8 cellular contexts compared by ENCODE assay signal in genomic region chr1:147241955-147242448, GRCh38. TPM values are rescaled to one million over a fixed set of nuclear protein-coding genes. Genes with fewer than 3 reads are reported as not detected.
DNase-seq lines count a peak whose midpoint lies in the region; ATAC-seq and TF ChIP-seq lines count a peak whose summit lies in the region.

No MANE protein-coding gene starts in this region.

- H3K27ac Mint-ChIP-seq in stimulated activated naive CD8-positive, alpha-beta T cell treated with anti-CD3 and anti-CD28 coated beads, Interleukin-15, Interleukin-2, amounts not matched to agents 100 ng/mL and 50 ng/mL, for 24 hours = peak overlapping the region; percentile 17
- peak overlapping the region; percentile 22 for H3K27ac Mint-ChIP-seq in mesothelial cell of epicardium

- no peaks in the 10 kb centered on the region for H3K9me3 Mint-ChIP-seq in stimulated activated naive CD8-positive, alpha-beta T cell treated with anti-CD3 and anti-CD28 coated beads, Interleukin-15, Interleukin-2, amounts not matched to agents 100 ng/mL and 50 ng/mL, for 24 hours
- H3K9me3 Mint-ChIP-seq in mesothelial cell of epicardium = no peaks in the 10 kb centered on the region

- intact Hi-C loops in breast epithelium (cut with DNase I; ENCODE audit: low total_unique reads) (loop anchor here (2.0 to 10.0 kb wide), 2 partner anchors 15 to 67 kb away; partner anchors contain the start of gene PRKAB2), vagina (cut with DNase I) (no loop called here)

- peaks cover 23% of the 10 kb centered on the region for H3K36me3 Mint-ChIP-seq in stimulated activated naive CD8-positive, alpha-beta T cell treated with anti-CD3 and anti-CD28 coated beads, Interleukin-15, Interleukin-2, amounts not matched to agents 100 ng/mL and 50 ng/mL, for 24 hours (ENCODE audit: low read depth)
- H3K36me3 Mint-ChIP-seq in mesothelial cell of epicardium = no peaks in the 10 kb centered on the region

- TF ChIP-seq CTCF in breast epithelium (IDR thresholded peaks at IDR 0.05) (no peak), mesothelial cell of epicardium (IDR thresholded peaks at IDR 0.05; ENCODE audit: unreplicated experiment) (no peak), vagina (IDR thresholded peaks at IDR 0.05) (no peak)

- peaks cover 45% of the 10 kb centered on the region for H3K4me1 Mint-ChIP-seq in stimulated activated naive CD8-positive, alpha-beta T cell treated with anti-CD3 and anti-CD28 coated beads, Interleukin-15, Interleukin-2, amounts not matched to agents 100 ng/mL and 50 ng/mL, for 24 hours (ENCODE audit: low read depth)
- H3K4me1 Mint-ChIP-seq in mesothelial cell of epicardium = peaks cover 34% of the 10 kb centered on the region

- peaks cover 5% of the 10 kb centered on the region for H3K27me3 Mint-ChIP-seq in stimulated activated naive CD8-positive, alpha-beta T cell treated with anti-CD3 and anti-CD28 coated beads, Interleukin-15, Interleukin-2, amounts not matched to agents 100 ng/mL and 50 ng/mL, for 24 hours
- no peaks in the 10 kb centered on the region for H3K27me3 Mint-ChIP-seq in mesothelial cell of epicardium (ENCODE audit: low read depth)

- no peaks in the 10 kb centered on the region for H3K27me3 ChIP-seq in breast epithelium
- H3K27me3 ChIP-seq in vagina = no peaks in the 10 kb centered on the region

- H3K9me3 ChIP-seq in breast epithelium (no peaks in the 10 kb centered on the region), vagina (no peaks in the 10 kb centered on the region)

- peak overlapping the region; percentile 75 to 90 for H3K27ac ChIP-seq in breast epithelium
- H3K27ac ChIP-seq in vagina = peak overlapping the region; percentile 94

- H3K4me3 ChIP-seq in breast epithelium (peak overlapping the region; percentile 71 to 92 (median 89)), vagina (peak overlapping the region; percentile 77 to 91)

- TF ChIP-seq POLR2A in breast epithelium (IDR thresholded peaks at IDR 0.05) (no peak), vagina (IDR thresholded peaks at IDR 0.05) (no peak)

- H3K4me1 ChIP-seq in breast epithelium (no peaks in the 10 kb centered on the region), vagina (peaks cover 10% of the 10 kb centered on the region)

- peak overlapping the region; percentile 87 for H3K4me3 Mint-ChIP-seq in stimulated activated naive CD8-positive, alpha-beta T cell treated with anti-CD3 and anti-CD28 coated beads, Interleukin-15, Interleukin-2, amounts not matched to agents 100 ng/mL and 50 ng/mL, for 24 hours
- H3K4me3 Mint-ChIP-seq in mesothelial cell of epicardium = peak overlapping the region; percentile 73

- ATAC-seq in stimulated activated naive CD8-positive, alpha-beta T cell treated with anti-CD3 and anti-CD28 coated beads, Interleukin-15, Interleukin-2, amounts not matched to agents 100 U/mL and 50 U/mL, for 24 hours = no peak
- no peak for ATAC-seq in HG03439 (IDR thresholded peaks at IDR 0.05; ENCODE audit: unreplicated experiment)

- DNase-seq in stimulated activated naive CD8-positive, alpha-beta T cell treated with anti-CD3 and anti-CD28 coated beads, Interleukin-15, Interleukin-2, amounts not matched to agents 100 U/mL and 50 U/mL, for 24 hours = no peak
- DNase-seq in breast epithelium (ENCODE audit: low spot score in 2 of 2) (no peak), mesothelial cell of epicardium (ENCODE audit: low spot score in 2 of 2, unreplicated experiment in 2 of 2) (no peak), vagina (ENCODE audit: extremely low spot score in 2 of 2) (no peak), NCI-H2227 (lab: John Stamatoyannopoulos, UW; ENCODE audit: unreplicated experiment) (no peak), nucleus accumbens (lab: John Stamatoyannopoulos, UW) (no peak)

- H3K36me3 ChIP-seq in breast epithelium (no peaks in the 10 kb centered on the region), vagina (no peaks in the 10 kb centered on the region)

RNA-seq across cellular contexts. Expression of gene CHD1L, which starts 0.5 kb away (rescaled TPM):
- 10 to 100 TPM; 16.2 to 27.9 (median 26.3) TPM for total RNA-seq in breast epithelium
- total RNA-seq in mesothelial cell of epicardium = 66.5 to 67.5 TPM (median 67.4 TPM) in 3 replicates
- 22.3 TPM for total RNA-seq in vagina

RNA-seq across cellular contexts. Expression of gene FMO5, which starts 16.9 kb away (rescaled TPM):
- total RNA-seq in breast epithelium (10 to 100 TPM in 2 of 3 donors, 1 to 10 TPM in 1; 7.8 to 32.6 (median 22.0) TPM), mesothelial cell of epicardium (0.73 to 1.7 TPM (median 0.97 TPM) in 3 replicates), vagina (3.4 TPM)
